In the genomic region with DNA sequence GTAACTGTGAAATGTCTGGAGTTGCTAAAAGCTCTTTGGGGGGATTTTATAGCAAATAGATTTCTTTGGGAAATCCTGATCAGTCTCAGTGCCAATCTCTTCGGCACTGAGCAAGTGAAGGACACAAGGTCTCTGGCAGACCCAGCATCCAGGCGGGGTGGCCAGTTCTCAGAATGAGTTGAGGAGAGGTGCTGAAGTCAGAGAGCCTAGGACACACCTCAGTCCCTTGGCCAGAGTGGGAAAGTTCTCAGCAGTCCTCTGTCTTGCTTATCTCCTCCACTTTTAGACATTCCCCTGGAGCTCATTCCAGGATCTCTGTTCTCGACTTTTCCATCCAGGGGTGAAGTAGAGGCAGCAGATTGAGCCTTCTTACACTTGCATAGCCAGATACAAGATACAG, we compare ENCODE assay signal across 24 cellular contexts. TPM values are rescaled to one million over a fixed set of nuclear protein-coding genes. Genes with fewer than 3 reads are reported as not detected.
"Had no signal": no experiment of that assay in that cellular context is flagged by ENCODE, and none has a peak within 500 bp of the region (broad histone marks: within the 10 kb centered on the region; RNA-seq: fewer than 3 reads in every experiment).

No MANE protein-coding gene starts in this region.

- ATAC-seq: activated CD4-positive, alpha-beta T cell treated with anti-CD3 and anti-CD28 coated beads for 36 hours; activated CD8-positive, alpha-beta T cell treated with anti-CD3 and anti-CD28 coated beads for 36 hours; activated T-cell treated with anti-CD3 and anti-CD28 coated beads, Interleukin-2, amount 50 U/mL, for 72 hours had no signal

- H3K9ac ChIP-seq: SK-N-SH had no signal

- H3K4me2 ChIP-seq: SK-N-SH had no signal

- H3K9me3 ChIP-seq: Peyer's patch, SJCRH30, SK-N-SH had no signal

- H3K27me3 ChIP-seq: Peyer's patch, SJCRH30 had no signal

- H3K27ac ChIP-seq: brain microvascular endothelial cell, cardiac muscle cell, Peyer's patch, RWPE1, SJCRH30, VCaP had no signal

- H3K4me3 ChIP-seq: cardiac muscle cell, Peyer's patch, SJCRH30 had no signal

- H3K4me1 ChIP-seq: SJCRH30 had no signal

- H3K36me3 ChIP-seq: brain microvascular endothelial cell, cardiac muscle cell had no signal

- DNase-seq: activated CD4-positive, alpha-beta T cell treated with anti-CD3 and anti-CD28 coated beads for 36 hours; activated CD4-positive, alpha-beta T cell treated with anti-CD3 and anti-CD28 coated beads, Interleukin-2, amount 50 U/mL, for 1 hour; activated CD8-positive, alpha-beta memory T cell treated with anti-CD3 and anti-CD28 coated beads, Interleukin-2, amount 50 U/mL, for 4 hours; activated CD8-positive, alpha-beta T cell treated with anti-CD3 and anti-CD28 coated beads for 36 hours; activated gamma-delta T cell treated with Interleukin-2 at 50 U/mL for 16 hours; activated naive CD4-positive, alpha-beta T cell treated with anti-CD3 and anti-CD28 coated beads, Interleukin-2, amount 10 ng/mL, durations not matched to agents 7 days and 5 days; activated naive CD8-positive, alpha-beta T cell treated with anti-CD3 and anti-CD28 coated beads for 36 hours; activated T-cell treated with anti-CD3 and anti-CD28 coated beads, Interleukin-2, amount 50 U/mL, for 72 hours; brain microvascular endothelial cell; NCI-H1048; NCI-H2029; NCI-H2107; NCI-H345; NCI-H510A; NCI-H69; NK-92 treated with Interleukin-12 subunit alpha and Interleukin-12 subunit beta, amount 100 ng/mL, for 24 hours; Peyer's patch; Right ventricle myocardium superior; SJCRH30; SK-N-SH; T-helper 1 cell had no signal

RNA-seq across cellular contexts. Expression of a gene that starts 6.7 kb away (rescaled TPM):
- total RNA-seq: activated CD8-positive, alpha-beta T cell treated with anti-CD3 and anti-CD28 coated beads for 36 hours; activated naive CD8-positive, alpha-beta T cell treated with anti-CD3 and anti-CD28 coated beads for 36 hours had no signal
